ENCODE assay signal across 8 cellular contexts in the genomic region with DNA sequence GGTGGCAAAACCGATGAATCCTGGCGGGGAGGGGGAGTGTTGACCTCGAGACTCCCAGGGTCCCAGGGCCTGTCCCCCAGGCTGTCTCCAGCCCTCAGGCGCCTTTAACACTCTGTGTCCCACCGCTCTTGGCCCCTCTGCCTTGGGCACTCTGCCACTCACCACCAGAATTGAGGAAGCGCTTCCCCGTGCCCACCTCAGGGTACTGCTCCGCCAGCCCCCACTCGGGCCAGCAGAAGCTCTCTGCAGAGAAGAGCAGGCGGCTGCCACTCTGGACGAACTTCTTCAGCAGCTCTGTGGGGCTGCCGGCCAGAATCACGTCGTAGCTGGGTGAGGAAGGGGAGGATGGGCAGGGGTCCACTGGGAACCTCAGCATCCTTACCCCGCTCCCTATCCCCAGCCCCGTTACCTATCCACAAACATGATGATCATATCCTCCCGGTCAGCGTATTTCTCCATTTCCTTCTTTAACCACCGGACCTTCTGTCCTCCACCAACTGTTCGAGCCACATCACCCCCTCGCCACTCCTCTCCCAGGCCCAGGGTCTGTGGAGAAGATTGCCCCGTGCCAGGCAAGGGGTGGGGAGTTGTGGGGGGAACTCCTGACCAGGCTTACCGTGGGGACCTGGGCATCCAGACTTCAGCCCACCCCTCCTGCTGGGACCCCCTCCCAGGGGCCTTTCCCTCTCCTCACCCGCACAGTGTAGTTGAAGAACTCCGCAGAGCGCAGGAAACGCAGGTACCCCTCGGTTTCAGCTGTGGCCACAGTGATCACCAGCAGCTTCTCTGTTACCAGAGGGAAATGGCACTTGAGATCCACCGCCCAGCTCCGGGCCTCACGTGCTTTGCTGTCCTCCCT. TPM values are rescaled to one million over a fixed set of nuclear protein-coding genes. Genes with fewer than 3 reads are reported as not detected.
DNase-seq lines count a peak whose midpoint lies in the region; ATAC-seq and TF ChIP-seq lines count a peak whose summit lies in the region.

No MANE protein-coding gene starts in this region.

- H3K4me1 Mint-ChIP-seq in activated CD4-positive, alpha-beta T cell treated with anti-CD3 and anti-CD28 coated beads, Interleukin-2, amount 10 ng/mL, durations not matched to agents 7 days and 5 days = peaks cover 30% of the 10 kb centered on the region

- CTCF ChIA-PET in activated CD4-positive, alpha-beta T cell treated with anti-CD3 and anti-CD28 coated beads, Interleukin-2, amount 10 ng/mL, durations not matched to agents 7 days and 5 days (lab: Charles Lee) = interaction anchor here (0.6 to 6.1 kb wide), 7 partner anchors 10 to 285 kb away, joined by 3 to 58 read pairs (median 4); a partner anchor contains a TSS

- no peaks in the 10 kb centered on the region for H3K27me3 Mint-ChIP-seq in activated CD4-positive, alpha-beta T cell treated with anti-CD3 and anti-CD28 coated beads, Interleukin-2, amount 10 ng/mL, durations not matched to agents 7 days and 5 days

- H3K4me3 Mint-ChIP-seq in activated CD4-positive, alpha-beta T cell treated with anti-CD3 and anti-CD28 coated beads, Interleukin-2, amount 10 ng/mL, durations not matched to agents 7 days and 5 days = peak overlapping the region; percentile 95

- 53 to 65% (median 59%) methylated on average over 29 to 31 of the region's 31 CpGs for WGBS in spleen, 5 donors

- H3K4me3 ChIP-seq in right atrium auricular region (peak overlapping the region; percentile 78 to 85), spleen (peak overlapping the region; percentile 65 to 92 (median 88))

- H3K36me3 ChIP-seq in right atrium auricular region = peaks cover 29% of the 10 kb centered on the region
- H3K36me3 ChIP-seq in spleen = peaks cover 0 to 55% (median 31%) of the 10 kb centered on the region in 6 donors

- peaks cover 0 to 38% of the 10 kb centered on the region in 2 donors for H3K4me1 ChIP-seq in right atrium auricular region
- peaks cover 20 to 61% (median 44%) of the 10 kb centered on the region in 6 donors for H3K4me1 ChIP-seq in spleen

- no peaks in the 10 kb centered on the region for H3K9me3 Mint-ChIP-seq in activated CD4-positive, alpha-beta T cell treated with anti-CD3 and anti-CD28 coated beads, Interleukin-2, amount 10 ng/mL, durations not matched to agents 7 days and 5 days

- POLR2A ChIA-PET in activated CD4-positive, alpha-beta T cell treated with anti-CD3 and anti-CD28 coated beads, Interleukin-2, amount 10 ng/mL, durations not matched to agents 7 days and 5 days (lab: Charles Lee) = no interaction called here

- no peaks in the 10 kb centered on the region for H3K27me3 ChIP-seq in right atrium auricular region
- no peaks in the 10 kb centered on the region for H3K27me3 ChIP-seq in spleen (replicated peaks in 1 of 7)

- no peak for ATAC-seq in GM19023 (IDR thresholded peaks at IDR 0.05; ENCODE audit: unreplicated experiment)
- ATAC-seq in GM19463 (IDR thresholded peaks at IDR 0.05; ENCODE audit: unreplicated experiment) = no peak

- H3K27ac ChIP-seq in VCaP (peak overlapping the region; percentile 84), right atrium auricular region (peak overlapping the region; percentile 88 to 95), spleen (peak overlapping the region in 7 of 8 donors; percentile 66 to 97 (median 94))

- peak overlapping the region; percentile 82 for H3K27ac Mint-ChIP-seq in activated CD4-positive, alpha-beta T cell treated with anti-CD3 and anti-CD28 coated beads, Interleukin-2, amount 10 ng/mL, durations not matched to agents 7 days and 5 days

- peaks cover 8% of the 10 kb centered on the region for H3K36me3 Mint-ChIP-seq in activated CD4-positive, alpha-beta T cell treated with anti-CD3 and anti-CD28 coated beads, Interleukin-2, amount 10 ng/mL, durations not matched to agents 7 days and 5 days (ENCODE audit: low read depth)

- no peaks in the 10 kb centered on the region for H3K9me3 ChIP-seq in right atrium auricular region
- H3K9me3 ChIP-seq in spleen = no peaks in the 10 kb centered on the region

- no peak for TF ChIP-seq CTCF in VCaP (conservative IDR thresholded peaks at IDR 0.05)
- TF ChIP-seq CTCF in right atrium auricular region (IDR thresholded peaks at IDR 0.05) = no peak
- TF ChIP-seq CTCF in spleen (IDR thresholded peaks at IDR 0.05 in 8 of 11, conservative IDR thresholded peaks at IDR 0.05 in 3 of 11) = no peak

- intact Hi-C loops in spleen (cut with DNase I; ENCODE audit: low total_unique reads) = no loop called here

- DNase-seq in activated CD4-positive, alpha-beta T cell treated with anti-CD3 and anti-CD28 coated beads, Interleukin-2, amount 10 ng/mL, durations not matched to agents 7 days and 5 days = no peak
- DNase-seq in activated CD4-positive, alpha-beta T cell treated with anti-CD3 and anti-CD28 coated beads, Interleukin-2, amount 50 U/mL, for 1 hour = no peak
- DNase-seq in right atrium auricular region (ENCODE audit: low spot score) = no peak
- no peak for DNase-seq in spleen
- no peak for DNase-seq in superior temporal gyrus (ENCODE audit: extremely low spot score)

- TF ChIP-seq POLR2A in spleen (IDR thresholded peaks at IDR 0.05) = no peak

RNA-seq across cellular contexts. Expression of a gene that starts 1.2 kb away (rescaled TPM):
- total RNA-seq in activated CD4-positive, alpha-beta T cell treated with anti-CD3 and anti-CD28 coated beads, Interleukin-2, amount 10 ng/mL, durations not matched to agents 7 days and 5 days = 10 to 100 TPM; 59.7 to 69.5 TPM
- 10 to 100 TPM; 35.5 to 35.9 TPM for total RNA-seq in right atrium auricular region
- 10 to 100 TPM; 36.4 to 72.5 (median 59.5) TPM for total RNA-seq in spleen
- 10 to 100 TPM; 20.4 to 42.4 (median 25.4) TPM for polyA plus RNA-seq in spleen

RNA-seq across cellular contexts. Expression of a gene that starts 1.7 kb away (rescaled TPM):
- total RNA-seq in activated CD4-positive, alpha-beta T cell treated with anti-CD3 and anti-CD28 coated beads, Interleukin-2, amount 10 ng/mL, durations not matched to agents 7 days and 5 days = 10 to 100 TPM; 61.6 to 67.4 TPM
- 10 to 100 TPM; 65.3 to 69.6 TPM for total RNA-seq in right atrium auricular region
- 10 to 100 TPM; 47.3 to 69.3 (median 60.4) TPM for total RNA-seq in spleen
- polyA plus RNA-seq in spleen = 100 to 1,000 TPM in 2 of 3 donors, 10 to 100 TPM in 1; 86.3 to 127 (median 103) TPM

RNA-seq across cellular contexts. Expression of a gene that starts 15.4 kb away (rescaled TPM):
- total RNA-seq in activated CD4-positive, alpha-beta T cell treated with anti-CD3 and anti-CD28 coated beads, Interleukin-2, amount 10 ng/mL, durations not matched to agents 7 days and 5 days = not detected
- total RNA-seq in right atrium auricular region = not detected
- total RNA-seq in spleen = not detected
- not detected for polyA plus RNA-seq in spleen

RNA-seq across cellular contexts. Expression of a gene that starts 21.4 kb away (rescaled TPM):
- 10 to 100 TPM; 24.2 to 24.3 TPM for total RNA-seq in activated CD4-positive, alpha-beta T cell treated with anti-CD3 and anti-CD28 coated beads, Interleukin-2, amount 10 ng/mL, durations not matched to agents 7 days and 5 days
- 10 to 100 TPM; 16.5 to 50.2 TPM for total RNA-seq in right atrium auricular region
- 10 to 100 TPM; 16.7 to 49.2 (median 24.2) TPM for total RNA-seq in spleen
- 10 to 100 TPM; 11.1 to 26.4 (median 14.5) TPM for polyA plus RNA-seq in spleen

RNA-seq across cellular contexts. Expression of a gene that starts 28.7 kb away (rescaled TPM):
- 100 to 1,000 TPM in 1 of 2 experiments, 10 to 100 TPM in 1; 87.3 to 103 TPM for total RNA-seq in activated CD4-positive, alpha-beta T cell treated with anti-CD3 and anti-CD28 coated beads, Interleukin-2, amount 10 ng/mL, durations not matched to agents 7 days and 5 days
- total RNA-seq in right atrium auricular region (100 to 1,000 TPM; 359 to 459 TPM), spleen (100 to 1,000 TPM; 130 to 234 (median 179) TPM)
- polyA plus RNA-seq in spleen = 100 to 1,000 TPM; 131 to 250 (median 179) TPM
